In the genomic region with DNA sequence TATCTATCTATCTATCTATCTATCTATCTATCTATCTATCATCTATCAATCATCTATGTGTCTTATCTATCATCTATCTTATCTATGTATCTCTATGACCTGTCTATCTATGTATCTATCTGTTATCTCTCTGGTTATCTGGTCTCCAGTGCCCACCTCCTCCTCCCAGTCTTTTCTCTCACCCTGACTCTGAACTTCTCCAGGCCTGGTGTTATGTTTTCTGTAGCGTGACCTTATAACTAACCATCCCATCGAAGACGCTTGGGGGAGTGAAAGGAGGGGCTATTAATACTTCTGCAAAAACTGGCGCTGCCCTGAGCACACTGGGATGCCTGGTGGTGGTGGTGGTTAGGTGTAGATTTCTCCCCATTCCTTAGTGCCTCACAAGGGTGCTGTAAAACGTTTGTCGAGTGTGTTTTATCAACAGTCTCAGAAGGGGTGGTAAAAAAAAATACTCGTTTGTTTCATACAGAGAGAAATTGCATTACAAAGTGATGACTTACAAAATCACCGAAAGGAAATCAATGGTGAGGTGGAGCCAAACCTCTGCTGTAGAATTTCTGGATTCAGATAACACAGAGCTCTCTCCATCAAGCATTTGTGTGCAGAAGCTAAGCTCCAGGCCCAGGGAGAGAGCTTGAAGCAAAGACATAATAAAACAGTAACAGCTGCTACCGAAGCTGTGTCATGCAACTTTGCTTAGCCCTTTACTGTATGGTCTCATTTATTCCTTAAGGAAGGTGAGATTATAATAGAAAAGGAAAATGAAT, we compare ENCODE assay signal across 8 cellular contexts.
DNase-seq lines count a peak whose midpoint lies in the region; ATAC-seq, FAIRE-seq and TF ChIP-seq lines count a peak whose summit lies in the region.

No MANE protein-coding gene starts in this region.

- dilution Hi-C loops in endothelial cell of umbilical vein (cut with MboI; ENCODE audit: extremely low pct_ligation_motif_present, low sequenced_read_pairs), result no loop called here

- H3K27me3 Mint-ChIP-seq in progenitor cell of endocrine pancreas, result no peaks in the 10 kb centered on the region

- H3K27ac Mint-ChIP-seq in progenitor cell of endocrine pancreas, result peak overlapping the region; percentile 96

- H3K9me3 Mint-ChIP-seq in progenitor cell of endocrine pancreas (ENCODE audit: low read depth), result peaks cover 7% of the 10 kb centered on the region

- no peaks in the 10 kb centered on the region for H3K36me3 Mint-ChIP-seq in progenitor cell of endocrine pancreas (ENCODE audit: insufficient read depth)

- peaks cover 6% of the 10 kb centered on the region; the same call in 1 of the 2 replicates for H3K36me3 ChIP-seq in OCI-LY7 (ENCODE audit: insufficient read depth, low read length)
- no peaks in the 10 kb centered on the region for H3K36me3 ChIP-seq in endothelial cell of umbilical vein (ENCODE audit: control insufficient read depth in 2 of 2, extremely low read depth in 1 of 2, insufficient read depth in 2 of 2, low read length in 2 of 2)

- CTCF ChIA-PET in OCI-LY7 (lab: Charles Lee; ENCODE audit: unreplicated experiment) (interaction anchor here (0.5 to 2.6 kb wide), 6 partner anchors 12 to 42 kb away, joined by 3 to 13 read pairs (median 6); no protein-coding TSS in a partner anchor), endothelial cell of umbilical vein (lab: Charles Lee) (interaction anchor here (0.7 to 6.3 kb wide), 13 partner anchors 13 to 342 kb away, joined by 3 to 98 read pairs (median 24); no protein-coding TSS in a partner anchor)

- peak overlapping the region; percentile 69 for H3K27ac ChIP-seq in OCI-LY7 (ENCODE audit: low read depth, low read length, poor library complexity, severe bottlenecking)
- H3K27ac ChIP-seq in endothelial cell of umbilical vein (ENCODE audit: insufficient read depth, low read depth, low read length), result no peak overlapping the region

- DNase-seq in EH (ENCODE audit: low read depth) (peak; percentile 61), OCI-LY7 (ENCODE audit: low spot score) (no peak), endothelial cell of umbilical vein (ENCODE audit: low read depth, low spot score) (no peak), progenitor cell of endocrine pancreas (ENCODE audit: low spot score, unreplicated experiment) (no peak), NCI-H1092 treated with DMSO at 0.1 percent for 48 hours (lab: John Stamatoyannopoulos, UW) (no peak), NCI-H774 (lab: John Stamatoyannopoulos, UW) (no peak)

- H3K9me2 ChIP-seq in OCI-LY7 (ENCODE audit: insufficient read depth, low read length), result no peaks in the 10 kb centered on the region

- ATAC-seq in HG03457 (IDR thresholded peaks at IDR 0.05; ENCODE audit: unreplicated experiment), result no peak
- no peak for ATAC-seq in GM19455 (IDR thresholded peaks at IDR 0.05; ENCODE audit: unreplicated experiment)

- no TSS peak for BruUV-seq in OCI-LY7 (replicated peaks; lab: Mats Ljungman, UMichigan)
- BruUV-seq in endothelial cell of umbilical vein (replicated peaks; lab: Mats Ljungman, UMichigan), result no TSS peak

- POLR2A ChIA-PET in OCI-LY7 (lab: Charles Lee), result interaction anchor here (0.6 to 6.3 kb wide), 14 partner anchors 8 to 748 kb away, joined by 3 to 98 read pairs (median 10); no protein-coding TSS in a partner anchor
- POLR2A ChIA-PET in endothelial cell of umbilical vein (lab: Charles Lee), result interaction anchor here (0.7 kb wide), 1 partner anchor 321 kb away, joined by 3 read pairs; a partner anchor contains a TSS

- peaks cover 31% of the 10 kb centered on the region for H3K4me1 Mint-ChIP-seq in progenitor cell of endocrine pancreas (ENCODE audit: low read depth)

- H3K4me3 ChIP-seq in OCI-LY7 (ENCODE audit: low read depth, low read length, poor library complexity, severe bottlenecking) (peak overlapping the region; percentile 69), endothelial cell of umbilical vein (replicated peaks in 1 of 3; ENCODE audit: insufficient read depth in 1 of 3, low read depth in 1 of 3, low read length in 3 of 3) (no peak overlapping the region)

- H3K4me2 ChIP-seq in OCI-LY7 (ENCODE audit: low read length), result peak overlapping the region; percentile 85
- no peak overlapping the region for H3K4me2 ChIP-seq in endothelial cell of umbilical vein (ENCODE audit: insufficient read depth, low read length)

- peak; percentile 59 for FAIRE-seq in endothelial cell of umbilical vein (lab: Jason Lieb, UNC)

- H3K9ac ChIP-seq in endothelial cell of umbilical vein (replicated peaks; ENCODE audit: extremely low read depth, insufficient read depth, low read length), result no peak overlapping the region

- H3K27me3 ChIP-seq in endothelial cell of umbilical vein (ENCODE audit: control insufficient read depth in 2 of 2, insufficient read depth in 2 of 2, low read length in 2 of 2), result no peaks in the 10 kb centered on the region

- H4K20me1 ChIP-seq in OCI-LY7 (ENCODE audit: insufficient read depth, low read length) (no peaks in the 10 kb centered on the region), endothelial cell of umbilical vein (replicated peaks; ENCODE audit: control insufficient read depth, extremely low read depth, insufficient read depth, low read length) (no peaks in the 10 kb centered on the region)

- H3K9me3 ChIP-seq in OCI-LY7 (ENCODE audit: low read length) (peaks cover 19% of the 10 kb centered on the region), endothelial cell of umbilical vein (replicated peaks; ENCODE audit: control insufficient read depth, insufficient read depth, low read length) (no peaks in the 10 kb centered on the region)

- TF ChIP-seq POLR2A in endothelial cell of umbilical vein (IDR thresholded peaks at IDR 0.05; ENCODE audit: low read depth, low read length), result no peak

- intact Hi-C loops in OCI-LY7 (cut with micrococcal nuclease; ENCODE audit: unreplicated experiment), result loop anchor here (2.0 kb wide), 2 partner anchors 75 to 163 kb away; no protein-coding TSS in a partner anchor
- intact Hi-C loops in endothelial cell of umbilical vein (cut with micrococcal nuclease), result no loop called here

- no peaks in the 10 kb centered on the region for H3K79me2 ChIP-seq in OCI-LY7 (ENCODE audit: insufficient read depth, low read depth, low read length)
- H3K79me2 ChIP-seq in endothelial cell of umbilical vein (ENCODE audit: control insufficient read depth, insufficient read depth, low read length), result no peaks in the 10 kb centered on the region

- H2AFZ ChIP-seq in OCI-LY7 (ENCODE audit: low read length) (peak overlapping the region; percentile 73; the same call in 1 of the 2 replicates), endothelial cell of umbilical vein (ENCODE audit: low read depth, low read length) (peak overlapping the region; percentile 91)

- peak overlapping the region; percentile 83 for H3K4me3 Mint-ChIP-seq in progenitor cell of endocrine pancreas (ENCODE audit: low read depth)

- peaks cover 69% of the 10 kb centered on the region for H3K4me1 ChIP-seq in OCI-LY7 (ENCODE audit: insufficient read depth, low read length, poor library complexity, severe bottlenecking)
- peaks cover 30% of the 10 kb centered on the region for H3K4me1 ChIP-seq in endothelial cell of umbilical vein (ENCODE audit: control insufficient read depth, extremely low read depth, insufficient read depth, low read length)

- no peaks in the 10 kb centered on the region for H3K9me1 ChIP-seq in endothelial cell of umbilical vein (replicated peaks; ENCODE audit: control insufficient read depth, extremely low read depth, insufficient read depth, low read length)

- no peak for TF ChIP-seq CTCF in OCI-LY7 (conservative IDR thresholded peaks at IDR 0.05; ENCODE audit: low read length)
- no peak for TF ChIP-seq CTCF in endothelial cell of umbilical vein (IDR thresholded peaks at IDR 0.05; ENCODE audit: extremely low read depth in 1 of 2, insufficient read depth in 1 of 2, low read depth in 1 of 2, low read length in 2 of 2)
- peak; percentile 12 for TF ChIP-seq CTCF in progenitor cell of endocrine pancreas (IDR thresholded peaks at IDR 0.05; ENCODE audit: unreplicated experiment)

TF ChIP-seq in endothelial cell of umbilical vein, 7 proteins besides CTCF, POLR2A, EP300 and RAD21:
- TF ChIP-seq JUN (IDR thresholded peaks at IDR 0.05; ENCODE audit: borderline replicate concordance, insufficient read depth, insufficient read length, low read depth) (no peak), GATA2 (IDR thresholded peaks at IDR 0.05; ENCODE audit: insufficient read depth, insufficient read length, low read depth, low read length) (no peak), POLR2AphosphoS5 (IDR thresholded peaks at IDR 0.05; ENCODE audit: insufficient read depth, low read depth, low read length) (no peak)
- TF ChIP-seq, protein P1, sequence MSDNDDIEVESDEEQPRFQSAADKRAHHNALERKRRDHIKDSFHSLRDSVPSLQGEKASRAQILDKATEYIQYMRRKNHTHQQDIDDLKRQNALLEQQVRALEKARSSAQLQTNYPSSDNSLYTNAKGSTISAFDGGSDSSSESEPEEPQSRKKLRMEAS (IDR thresholded peaks at IDR 0.05; ENCODE audit: insufficient read depth, insufficient read length), result no peak
